Comparison of ENCODE assay signal across 20 cellular contexts in the genomic region with DNA sequence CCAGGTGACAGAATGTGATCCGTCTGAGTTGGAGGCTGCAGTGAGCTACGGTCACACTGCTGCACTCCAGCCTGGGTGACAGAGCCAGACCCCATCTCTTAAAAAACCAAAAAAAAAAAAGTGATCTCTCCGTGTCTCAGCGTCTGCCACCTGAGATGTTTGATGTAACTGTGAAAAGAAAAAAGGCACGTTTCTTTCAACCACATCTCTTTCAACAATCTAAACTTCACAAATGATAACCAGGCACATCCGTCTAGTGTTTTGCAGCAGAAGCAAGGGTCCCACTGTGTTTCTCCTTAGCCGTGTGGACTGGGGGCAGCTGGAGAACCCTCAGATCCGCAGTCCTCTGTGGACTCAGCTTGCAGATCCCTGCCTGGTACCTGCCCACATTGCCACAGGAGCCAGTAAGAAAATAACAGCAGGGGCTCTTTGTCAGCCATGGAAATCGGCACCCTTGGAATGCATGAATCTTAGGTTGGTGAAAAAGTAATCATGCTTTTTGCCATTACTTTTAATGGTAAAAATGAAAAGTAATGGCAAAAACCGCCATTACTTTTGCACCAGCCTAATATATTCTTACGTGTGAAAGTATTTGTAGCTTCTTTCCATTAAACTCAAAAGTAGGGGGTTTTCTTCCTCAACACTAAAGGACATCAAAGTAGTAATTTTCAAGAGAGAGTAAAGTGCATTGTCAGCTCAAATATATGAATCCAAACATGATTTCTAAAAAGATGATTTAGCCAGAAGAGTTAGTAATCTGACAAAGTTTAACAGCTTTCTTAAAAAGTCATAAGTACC.
"Had no signal": no experiment of that assay in that cellular context is flagged by ENCODE, and none has a peak within 500 bp of the region (broad histone marks: within the 10 kb centered on the region; RNA-seq: fewer than 3 reads in every experiment).

No MANE protein-coding gene starts in this region.

- ATAC-seq: activated CD4-positive, CD25-positive, alpha-beta regulatory T cell treated with anti-CD3 and anti-CD28 coated beads, Interleukin-2, amount 50 U/mL, for 24 hours; left lung; psoas muscle; right cardiac atrium; upper lobe of right lung had no signal

- H3K27ac Mint-ChIP-seq: activated naive CD4-positive, alpha-beta T cell treated with anti-CD3 and anti-CD28 coated beads, Interleukin-2, amount 50 U/mL, for 24 hours; T-helper 1 cell treated with Interleukin-12 subunit alpha and Interleukin-12 subunit beta and Interleukin-4 antibody, amounts not matched to agents 30 μg/mL and 1 μg/mL, for 36 hours had no signal

- H3K4me3 ChIP-seq: cardiac muscle cell, left lung, ovary, psoas muscle, skin epidermis, testis, upper lobe of right lung had no signal

- H3K4me1 ChIP-seq: psoas muscle, testis had no signal

- DNase-seq: activated CD4-positive, alpha-beta T cell treated with anti-CD3 and anti-CD28 coated beads, Interleukin-2, amount 50 U/mL, for 1 hour; activated CD8-positive, alpha-beta memory T cell treated with anti-CD3 and anti-CD28 coated beads for 24 hours; activated CD8-positive, alpha-beta memory T cell treated with anti-CD3 and anti-CD28 coated beads, Interleukin-2, amount 50 U/mL, for 48 hours; activated gamma-delta T cell; dermis blood vessel endothelial cell; erythroblast; foreskin melanocyte; glutamatergic neuron; hippocampal formation; left lung; ovary; psoas muscle; right cardiac atrium; testis; upper lobe of right lung had no signal

- H3K27me3 Mint-ChIP-seq: activated naive CD4-positive, alpha-beta T cell treated with anti-CD3 and anti-CD28 coated beads, Interleukin-2, amount 50 U/mL, for 24 hours had no signal

- H3K36me3 ChIP-seq: cardiac muscle cell, left lung, ovary, upper lobe of right lung had no signal

- H3K36me3 Mint-ChIP-seq: activated naive CD4-positive, alpha-beta T cell treated with anti-CD3 and anti-CD28 coated beads, Interleukin-2, amount 50 U/mL, for 24 hours had no signal

- H3K27me3 ChIP-seq: cardiac muscle cell, ovary, testis had no signal

- H3K9me3 Mint-ChIP-seq: activated naive CD4-positive, alpha-beta T cell treated with anti-CD3 and anti-CD28 coated beads, Interleukin-2, amount 50 U/mL, for 24 hours; T-helper 1 cell treated with Interleukin-12 subunit alpha and Interleukin-12 subunit beta and Interleukin-4 antibody, amounts not matched to agents 30 μg/mL and 1 μg/mL, for 36 hours had no signal

- H3K27ac ChIP-seq: cardiac muscle cell, left lung, ovary, psoas muscle, testis, upper lobe of right lung had no signal

- H3K4me3 Mint-ChIP-seq: activated naive CD4-positive, alpha-beta T cell treated with anti-CD3 and anti-CD28 coated beads, Interleukin-2, amount 50 U/mL, for 24 hours; T-helper 1 cell treated with Interleukin-12 subunit alpha and Interleukin-12 subunit beta and Interleukin-4 antibody, amounts not matched to agents 30 μg/mL and 1 μg/mL, for 36 hours had no signal

- H3K9me3 ChIP-seq: left lung, ovary, psoas muscle, testis, upper lobe of right lung had no signal
